In the genomic region with DNA sequence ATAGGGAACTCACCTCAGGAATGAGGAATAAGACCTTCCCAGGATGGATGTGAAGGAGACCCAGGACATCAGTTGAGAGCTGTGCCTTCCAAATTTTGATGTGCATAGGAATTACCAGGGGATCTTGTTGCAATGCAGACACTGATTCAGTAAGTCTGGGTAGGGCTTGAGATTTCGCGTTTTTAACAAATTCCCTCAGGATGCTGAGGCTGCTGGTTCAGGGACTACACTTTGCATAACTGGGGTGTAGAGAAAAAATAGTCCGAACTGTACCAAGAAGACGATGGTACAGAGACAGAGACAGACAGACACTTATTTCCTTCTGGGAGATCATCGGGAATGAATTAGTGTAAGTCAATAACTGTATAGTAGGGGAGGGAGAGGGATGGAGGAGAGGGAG, we compare ENCODE assay signal across 8 cellular contexts.
DNase-seq lines count a peak whose midpoint lies in the region; ATAC-seq and TF ChIP-seq lines count a peak whose summit lies in the region.

No MANE protein-coding gene starts in this region.

- in situ Hi-C loops in transverse colon (cut with MboI; ENCODE audit: low pct_ligation_motif_present in 1 of 4, low pct_unique_long_range_greater_than_20kb in 1 of 4, low sequenced_read_pairs in 3 of 4), result no loop called here

- CTCF ChIA-PET in activated naive CD4-positive, alpha-beta T cell treated with anti-CD3 and anti-CD28 coated beads for 36 hours (lab: Charles Lee), result no interaction called here
- CTCF ChIA-PET in activated CD4-positive, alpha-beta memory T cell treated with anti-CD3 and anti-CD28 coated beads, Interleukin-2, amount 10 ng/mL, durations not matched to agents 7 days and 5 days (lab: Charles Lee), result no interaction called here

- H3K4me1 ChIP-seq in transverse colon, result peaks cover 0 to 16% (median 3%) of the 10 kb centered on the region in 4 donors

- no peak for ATAC-seq in HG02852 (IDR thresholded peaks at IDR 0.05; ENCODE audit: unreplicated experiment)
- ATAC-seq in HG02981 (IDR thresholded peaks at IDR 0.05; ENCODE audit: unreplicated experiment), result no peak

- no peak for TF ChIP-seq POLR2A in transverse colon (IDR thresholded peaks at IDR 0.05)

- no peaks in the 10 kb centered on the region for H3K9me3 ChIP-seq in transverse colon

- H3K36me3 Mint-ChIP-seq in activated naive CD4-positive, alpha-beta T cell treated with anti-CD3 and anti-CD28 coated beads for 36 hours (ENCODE audit: low read depth), result no peaks in the 10 kb centered on the region
- no peaks in the 10 kb centered on the region for H3K36me3 Mint-ChIP-seq in activated CD4-positive, alpha-beta memory T cell treated with anti-CD3 and anti-CD28 coated beads, Interleukin-2, amount 10 ng/mL, durations not matched to agents 7 days and 5 days (ENCODE audit: low read depth)

- intact Hi-C loops in activated naive CD4-positive, alpha-beta T cell treated with anti-CD3 and anti-CD28 coated beads for 36 hours (cut with micrococcal nuclease), result loop anchor here (2.0 to 5.0 kb wide), 4 partner anchors 305 to 670 kb away; partner anchors contain the start of genes CCDC171 and PSIP1
- intact Hi-C loops in transverse colon (cut with DNase I; ENCODE audit: low total_unique reads), result no loop called here

- peaks cover 2% of the 10 kb centered on the region for H3K9me3 Mint-ChIP-seq in activated naive CD4-positive, alpha-beta T cell treated with anti-CD3 and anti-CD28 coated beads for 36 hours
- H3K9me3 Mint-ChIP-seq in activated CD4-positive, alpha-beta memory T cell treated with anti-CD3 and anti-CD28 coated beads, Interleukin-2, amount 10 ng/mL, durations not matched to agents 7 days and 5 days, result peaks cover 3% of the 10 kb centered on the region

- peaks cover 36% of the 10 kb centered on the region for H3K4me1 Mint-ChIP-seq in activated naive CD4-positive, alpha-beta T cell treated with anti-CD3 and anti-CD28 coated beads for 36 hours (ENCODE audit: low read depth)
- peaks cover 32% of the 10 kb centered on the region for H3K4me1 Mint-ChIP-seq in activated CD4-positive, alpha-beta memory T cell treated with anti-CD3 and anti-CD28 coated beads, Interleukin-2, amount 10 ng/mL, durations not matched to agents 7 days and 5 days

- no peaks in the 10 kb centered on the region for H3K27me3 ChIP-seq in transverse colon

- H3K27ac Mint-ChIP-seq in activated naive CD4-positive, alpha-beta T cell treated with anti-CD3 and anti-CD28 coated beads for 36 hours, result no peak overlapping the region
- no peak overlapping the region for H3K27ac Mint-ChIP-seq in activated CD4-positive, alpha-beta memory T cell treated with anti-CD3 and anti-CD28 coated beads, Interleukin-2, amount 10 ng/mL, durations not matched to agents 7 days and 5 days

- peak overlapping the region in 2 of 4 donors; percentile 24 to 71 for H3K27ac ChIP-seq in transverse colon

- WGBS in transverse colon (ENCODE audit: low coverage in 1 of 2), 2 donors, result 83 to 93% methylated on average over 3 to 5 of the region's 5 CpGs

- no peak for TF ChIP-seq CTCF in transverse colon (IDR thresholded peaks at IDR 0.05)

- TF ChIP-seq EP300 in transverse colon (IDR thresholded peaks at IDR 0.05; ENCODE audit: low read depth), result no peak

- POLR2A ChIA-PET in activated CD4-positive, alpha-beta memory T cell treated with anti-CD3 and anti-CD28 coated beads, Interleukin-2, amount 10 ng/mL, durations not matched to agents 7 days and 5 days (lab: Charles Lee), result no interaction called here

- H3K4me3 Mint-ChIP-seq in activated naive CD4-positive, alpha-beta T cell treated with anti-CD3 and anti-CD28 coated beads for 36 hours, result peak overlapping the region; percentile 76
- peak overlapping the region; percentile 69 for H3K4me3 Mint-ChIP-seq in activated CD4-positive, alpha-beta memory T cell treated with anti-CD3 and anti-CD28 coated beads, Interleukin-2, amount 10 ng/mL, durations not matched to agents 7 days and 5 days

- no peaks in the 10 kb centered on the region for H3K36me3 ChIP-seq in transverse colon

- peak overlapping the region in 3 of 4 donors; percentile 38 to 72 (median 41) for H3K4me3 ChIP-seq in transverse colon

- H3K27me3 Mint-ChIP-seq in activated naive CD4-positive, alpha-beta T cell treated with anti-CD3 and anti-CD28 coated beads for 36 hours (ENCODE audit: low read depth), result no peaks in the 10 kb centered on the region
- no peaks in the 10 kb centered on the region for H3K27me3 Mint-ChIP-seq in activated CD4-positive, alpha-beta memory T cell treated with anti-CD3 and anti-CD28 coated beads, Interleukin-2, amount 10 ng/mL, durations not matched to agents 7 days and 5 days

- no peak for DNase-seq in activated naive CD4-positive, alpha-beta T cell treated with anti-CD3 and anti-CD28 coated beads for 36 hours
- DNase-seq in activated naive CD4-positive, alpha-beta T cell (lab: John Stamatoyannopoulos, UW), result no peak
- no peak for DNase-seq in activated CD4-positive, alpha-beta memory T cell treated with anti-CD3 and anti-CD28 coated beads, Interleukin-2, amount 10 ng/mL, durations not matched to agents 7 days and 5 days
- DNase-seq in left kidney (ENCODE audit: low read depth, low spot score) (peak; percentile 12), transverse colon (no peak), anterior cingulate cortex (lab: John Stamatoyannopoulos, UW) (no peak)
